In the genomic region with DNA sequence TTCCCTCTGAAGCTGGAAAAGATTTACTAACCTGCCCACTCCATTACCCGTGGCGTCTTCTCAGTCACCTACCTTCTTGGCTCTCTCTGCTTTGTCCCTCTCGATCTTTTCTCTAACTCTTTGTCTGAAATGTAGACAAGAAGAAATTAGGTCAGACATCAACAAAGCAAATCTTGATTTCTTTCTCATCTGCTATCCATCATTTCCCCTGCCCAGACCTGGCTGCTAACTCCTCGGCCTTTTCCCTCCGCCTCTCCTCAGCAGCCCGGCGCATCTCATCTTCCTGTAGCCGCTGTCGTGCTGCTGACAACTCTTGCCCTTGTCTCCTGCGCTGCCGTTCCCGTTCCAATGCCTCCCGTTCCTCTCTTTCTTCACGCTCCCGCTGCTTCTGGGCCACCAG, we compare ENCODE assay signal across 1 cellular context.
TF ChIP-seq lines count a peak whose summit lies in the region.

No MANE protein-coding gene starts in this region.

TF ChIP-seq in WTC11, 78 proteins besides CTCF, POLR2A, EP300 and RAD21 (continued from another document):
- TF ChIP-seq, protein P1, sequence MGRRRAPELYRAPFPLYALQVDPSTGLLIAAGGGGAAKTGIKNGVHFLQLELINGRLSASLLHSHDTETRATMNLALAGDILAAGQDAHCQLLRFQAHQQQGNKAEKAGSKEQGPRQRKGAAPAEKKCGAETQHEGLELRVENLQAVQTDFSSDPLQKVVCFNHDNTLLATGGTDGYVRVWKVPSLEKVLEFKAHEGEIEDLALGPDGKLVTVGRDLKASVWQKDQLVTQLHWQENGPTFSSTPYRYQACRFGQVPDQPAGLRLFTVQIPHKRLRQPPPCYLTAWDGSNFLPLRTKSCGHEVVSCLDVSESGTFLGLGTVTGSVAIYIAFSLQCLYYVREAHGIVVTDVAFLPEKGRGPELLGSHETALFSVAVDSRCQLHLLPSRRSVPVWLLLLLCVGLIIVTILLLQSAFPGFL (CRISPR knock-in tag; IDR thresholded peaks at IDR 0.05; ENCODE audit: borderline replicate concordance), result no peak
- TF ChIP-seq, protein P2, sequence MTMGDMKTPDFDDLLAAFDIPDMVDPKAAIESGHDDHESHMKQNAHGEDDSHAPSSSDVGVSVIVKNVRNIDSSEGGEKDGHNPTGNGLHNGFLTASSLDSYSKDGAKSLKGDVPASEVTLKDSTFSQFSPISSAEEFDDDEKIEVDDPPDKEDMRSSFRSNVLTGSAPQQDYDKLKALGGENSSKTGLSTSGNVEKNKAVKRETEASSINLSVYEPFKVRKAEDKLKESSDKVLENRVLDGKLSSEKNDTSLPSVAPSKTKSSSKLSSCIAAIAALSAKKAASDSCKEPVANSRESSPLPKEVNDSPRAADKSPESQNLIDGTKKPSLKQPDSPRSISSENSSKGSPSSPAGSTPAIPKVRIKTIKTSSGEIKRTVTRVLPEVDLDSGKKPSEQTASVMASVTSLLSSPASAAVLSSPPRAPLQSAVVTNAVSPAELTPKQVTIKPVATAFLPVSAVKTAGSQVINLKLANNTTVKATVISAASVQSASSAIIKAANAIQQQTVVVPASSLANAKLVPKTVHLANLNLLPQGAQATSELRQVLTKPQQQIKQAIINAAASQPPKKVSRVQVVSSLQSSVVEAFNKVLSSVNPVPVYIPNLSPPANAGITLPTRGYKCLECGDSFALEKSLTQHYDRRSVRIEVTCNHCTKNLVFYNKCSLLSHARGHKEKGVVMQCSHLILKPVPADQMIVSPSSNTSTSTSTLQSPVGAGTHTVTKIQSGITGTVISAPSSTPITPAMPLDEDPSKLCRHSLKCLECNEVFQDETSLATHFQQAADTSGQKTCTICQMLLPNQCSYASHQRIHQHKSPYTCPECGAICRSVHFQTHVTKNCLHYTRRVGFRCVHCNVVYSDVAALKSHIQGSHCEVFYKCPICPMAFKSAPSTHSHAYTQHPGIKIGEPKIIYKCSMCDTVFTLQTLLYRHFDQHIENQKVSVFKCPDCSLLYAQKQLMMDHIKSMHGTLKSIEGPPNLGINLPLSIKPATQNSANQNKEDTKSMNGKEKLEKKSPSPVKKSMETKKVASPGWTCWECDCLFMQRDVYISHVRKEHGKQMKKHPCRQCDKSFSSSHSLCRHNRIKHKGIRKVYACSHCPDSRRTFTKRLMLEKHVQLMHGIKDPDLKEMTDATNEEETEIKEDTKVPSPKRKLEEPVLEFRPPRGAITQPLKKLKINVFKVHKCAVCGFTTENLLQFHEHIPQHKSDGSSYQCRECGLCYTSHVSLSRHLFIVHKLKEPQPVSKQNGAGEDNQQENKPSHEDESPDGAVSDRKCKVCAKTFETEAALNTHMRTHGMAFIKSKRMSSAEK (CRISPR knock-in tag; IDR thresholded peaks at IDR 0.05; ENCODE audit: borderline replicate concordance), result no peak
- no peak for TF ChIP-seq FOXP1 (CRISPR knock-in tag; IDR thresholded peaks at IDR 0.05; ENCODE audit: borderline replicate concordance)
